In the genomic region with DNA sequence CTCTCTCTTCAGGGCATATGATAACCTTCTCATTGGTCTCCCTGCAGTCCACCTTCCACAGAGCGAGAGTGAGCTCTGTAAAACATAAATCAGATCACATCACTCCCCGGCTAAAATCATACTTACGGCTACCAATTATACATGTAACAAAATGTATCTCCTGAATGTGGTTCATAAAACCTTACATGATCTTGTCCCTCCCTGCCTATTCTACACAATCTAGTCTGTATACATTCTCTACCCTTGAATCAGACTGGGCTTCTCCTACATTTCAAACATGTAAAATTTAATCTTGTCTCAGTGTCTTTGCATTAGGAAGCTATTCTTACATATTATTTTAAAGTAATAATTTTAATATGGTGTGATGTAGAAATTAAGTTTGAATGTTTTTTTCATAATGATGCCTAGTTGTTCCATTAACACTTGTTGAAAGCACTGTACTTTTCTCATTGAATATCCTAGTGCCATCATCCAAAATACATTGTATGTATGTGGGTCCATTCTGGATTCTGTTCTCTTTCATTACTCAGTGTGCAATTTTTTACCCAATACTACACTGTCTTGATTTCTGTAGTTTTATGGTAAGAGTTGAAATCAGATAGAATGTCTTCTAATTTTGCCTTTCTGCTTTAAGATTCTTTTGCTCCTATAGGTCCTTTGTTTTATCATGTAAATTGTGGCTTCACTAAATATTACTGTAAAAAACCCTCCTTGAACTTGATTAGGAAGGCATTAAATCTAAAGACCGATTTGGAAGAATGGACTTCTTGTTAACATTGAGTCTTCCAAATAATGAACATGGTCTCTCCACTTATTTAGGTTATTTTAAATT, we compare ENCODE assay signal across 7 cellular contexts.
"Had no signal": no experiment of that assay in that cellular context is flagged by ENCODE, and none has a peak within 500 bp of the region (broad histone marks: within the 10 kb centered on the region; RNA-seq: fewer than 3 reads in every experiment).

No MANE protein-coding gene starts in this region.

- ATAC-seq: GM12878 had no signal

- DNase-seq: GDM1, GF-D8 had no signal

- H3K4me3 ChIP-seq: GM12878 had no signal

- FAIRE-seq: GM12878, GM12891, GM12892, GM18507, GM19239 had no signal
